2 cellular contexts compared by ENCODE assay signal in genomic region chr12:75539889-75540288, GRCh38.
TF ChIP-seq lines count a peak whose summit lies in the region.

No MANE protein-coding gene starts in this region.

TF ChIP-seq in IMR-90, 13 proteins besides CTCF, POLR2A, EP300 and RAD21:
- TF ChIP-seq USF2 (IDR thresholded peaks at IDR 0.05; ENCODE audit: low read depth, low read length), result no peak
- no peak for TF ChIP-seq FOS (IDR thresholded peaks at IDR 0.05; ENCODE audit: low read depth, low read length)
- TF ChIP-seq ELK1 (IDR thresholded peaks at IDR 0.05; ENCODE audit: borderline replicate concordance, low read depth, low read length), result no peak
- peak; percentile 49; the same call in 1 of the 2 replicates for TF ChIP-seq CEBPB (IDR thresholded peaks at IDR 0.05; ENCODE audit: low read depth, low read length)
- TF ChIP-seq CHD1 (IDR thresholded peaks at IDR 0.05; ENCODE audit: low read depth, low read length), result no peak
- no peak for TF ChIP-seq MAFK (IDR thresholded peaks at IDR 0.05; ENCODE audit: low read depth, low read length)

TF ChIP-seq in K562, 482 proteins besides CTCF, POLR2A, EP300 and RAD21:
- TF ChIP-seq CEBPG (CRISPR knock-in tag; IDR thresholded peaks at IDR 0.05) (no peak), CEBPG (tag; conservative IDR thresholded peaks at IDR 0.05 in 1 of 2, IDR thresholded peaks at IDR 0.05 in 1 of 2) (peak in 1 of 2 experiments; percentile 72; a peak in 2 of 4 replicates), CEBPB (tag; IDR thresholded peaks at IDR 0.05) (peak; percentile 60), SPI1 (IDR thresholded peaks at IDR 0.05; ENCODE audit: borderline replicate concordance, low read depth, low read length) (no peak)
